Comparison of ENCODE assay signal across 23 cellular contexts in the genomic region with DNA sequence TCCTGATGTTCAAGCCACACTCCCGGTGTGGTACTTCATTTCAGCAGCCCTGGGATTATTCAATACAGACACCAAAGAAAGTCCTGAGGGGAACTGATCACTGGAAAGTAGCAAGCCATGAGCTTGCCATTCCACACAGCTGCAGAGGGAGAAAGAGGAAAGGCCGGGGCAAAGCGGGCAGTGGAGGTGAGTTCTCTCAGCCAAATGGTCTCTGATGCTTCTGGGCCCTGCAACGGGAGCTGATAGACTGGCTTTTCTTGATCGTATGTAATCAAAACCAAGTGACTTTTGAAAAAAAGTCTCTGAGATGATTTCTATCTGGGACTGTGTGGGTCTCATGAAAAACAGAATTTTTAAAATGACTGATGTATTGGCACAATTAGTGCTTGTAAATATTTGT.
"Had no signal": no experiment of that assay in that cellular context is flagged by ENCODE, and none has a peak within 500 bp of the region (broad histone marks: within the 10 kb centered on the region; RNA-seq: fewer than 3 reads in every experiment).

No MANE protein-coding gene starts in this region.

- DNase-seq: activated CD4-positive, alpha-beta T cell treated with anti-CD3 and anti-CD28 coated beads for 36 hours; activated CD4-positive, CD25-positive, alpha-beta regulatory T cell; activated CD8-positive, alpha-beta memory T cell treated with anti-CD3 and anti-CD28 coated beads, Interleukin-2, amount 50 U/mL, for 48 hours; activated CD8-positive, alpha-beta T cell treated with anti-CD3 and anti-CD28 coated beads, Interleukin-2, amount 10 ng/mL, durations not matched to agents 7 days and 5 days; activated naive CD4-positive, alpha-beta T cell treated with anti-CD3 and anti-CD28 coated beads, Interleukin-2, amount 50 U/mL, for 16 hours; activated naive CD8-positive, alpha-beta T cell treated with anti-CD3 and anti-CD28 coated beads, Interleukin-2, amount 10 ng/mL, durations not matched to agents 7 days and 5 days; activated T-cell treated with anti-CD3 and anti-CD28 coated beads, Interleukin-2, amount 50 U/mL, for 1 hour; adrenal gland; KG1; NCI-H1092; NCI-H1417 treated with DMSO at 0.1 percent for 48 hours; NCI-H2029 treated with DMSO at 0.1 percent for 48 hours; NCI-H345; NCI-H510A; NCI-H526 treated with DMSO at 0.1 percent for 48 hours; NCI-H82; NK-92 treated with Interleukin-12 subunit alpha and Interleukin-12 subunit beta, amount 100 ng/mL, for 24 hours; SIG-M5; T-helper 2 cell; T1000 had no signal

- H3K9me3 ChIP-seq: adrenal gland, breast epithelium had no signal

- ATAC-seq: activated CD4-positive, alpha-beta T cell treated with anti-CD3 and anti-CD28 coated beads for 36 hours; activated CD8-positive, alpha-beta T cell treated with anti-CD3 and anti-CD28 coated beads, Interleukin-2, amount 10 ng/mL, durations not matched to agents 7 days and 5 days had no signal

- H3K27me3 ChIP-seq: adrenal gland, breast epithelium had no signal

- FAIRE-seq: RCC 7860, TTC549 had no signal

- H3K4me3 ChIP-seq: adrenal gland, breast epithelium had no signal

- H3K36me3 ChIP-seq: adrenal gland, breast epithelium had no signal

- H3K4me1 ChIP-seq: adrenal gland, breast epithelium had no signal

- H3K27ac ChIP-seq: adrenal gland had no signal
